1 cellular context compared by ENCODE assay signal in the genomic region with DNA sequence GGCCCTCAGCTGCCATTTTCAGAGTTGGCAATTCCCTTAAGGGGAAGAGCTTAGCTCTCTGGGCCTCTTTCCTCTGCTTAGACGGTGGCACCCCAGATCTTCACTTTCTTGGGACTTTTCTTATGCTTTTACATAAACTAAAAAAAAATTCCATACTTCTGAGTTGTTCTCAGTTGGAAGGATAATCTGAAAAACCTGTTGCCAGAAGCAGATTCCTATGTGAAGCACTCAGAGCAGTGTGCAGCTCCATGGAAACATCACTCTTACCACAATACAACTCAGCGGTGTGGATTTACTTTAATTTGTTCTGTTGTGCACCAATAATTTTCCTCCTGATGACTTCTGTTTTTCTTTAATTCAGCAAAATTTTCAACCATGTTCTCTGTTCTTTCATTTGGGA.
TF ChIP-seq lines count a peak whose summit lies in the region.

No MANE protein-coding gene starts in this region.

TF ChIP-seq in GM23338, 12 proteins besides CTCF, POLR2A, EP300 and RAD21:
- TF ChIP-seq, protein P1, sequence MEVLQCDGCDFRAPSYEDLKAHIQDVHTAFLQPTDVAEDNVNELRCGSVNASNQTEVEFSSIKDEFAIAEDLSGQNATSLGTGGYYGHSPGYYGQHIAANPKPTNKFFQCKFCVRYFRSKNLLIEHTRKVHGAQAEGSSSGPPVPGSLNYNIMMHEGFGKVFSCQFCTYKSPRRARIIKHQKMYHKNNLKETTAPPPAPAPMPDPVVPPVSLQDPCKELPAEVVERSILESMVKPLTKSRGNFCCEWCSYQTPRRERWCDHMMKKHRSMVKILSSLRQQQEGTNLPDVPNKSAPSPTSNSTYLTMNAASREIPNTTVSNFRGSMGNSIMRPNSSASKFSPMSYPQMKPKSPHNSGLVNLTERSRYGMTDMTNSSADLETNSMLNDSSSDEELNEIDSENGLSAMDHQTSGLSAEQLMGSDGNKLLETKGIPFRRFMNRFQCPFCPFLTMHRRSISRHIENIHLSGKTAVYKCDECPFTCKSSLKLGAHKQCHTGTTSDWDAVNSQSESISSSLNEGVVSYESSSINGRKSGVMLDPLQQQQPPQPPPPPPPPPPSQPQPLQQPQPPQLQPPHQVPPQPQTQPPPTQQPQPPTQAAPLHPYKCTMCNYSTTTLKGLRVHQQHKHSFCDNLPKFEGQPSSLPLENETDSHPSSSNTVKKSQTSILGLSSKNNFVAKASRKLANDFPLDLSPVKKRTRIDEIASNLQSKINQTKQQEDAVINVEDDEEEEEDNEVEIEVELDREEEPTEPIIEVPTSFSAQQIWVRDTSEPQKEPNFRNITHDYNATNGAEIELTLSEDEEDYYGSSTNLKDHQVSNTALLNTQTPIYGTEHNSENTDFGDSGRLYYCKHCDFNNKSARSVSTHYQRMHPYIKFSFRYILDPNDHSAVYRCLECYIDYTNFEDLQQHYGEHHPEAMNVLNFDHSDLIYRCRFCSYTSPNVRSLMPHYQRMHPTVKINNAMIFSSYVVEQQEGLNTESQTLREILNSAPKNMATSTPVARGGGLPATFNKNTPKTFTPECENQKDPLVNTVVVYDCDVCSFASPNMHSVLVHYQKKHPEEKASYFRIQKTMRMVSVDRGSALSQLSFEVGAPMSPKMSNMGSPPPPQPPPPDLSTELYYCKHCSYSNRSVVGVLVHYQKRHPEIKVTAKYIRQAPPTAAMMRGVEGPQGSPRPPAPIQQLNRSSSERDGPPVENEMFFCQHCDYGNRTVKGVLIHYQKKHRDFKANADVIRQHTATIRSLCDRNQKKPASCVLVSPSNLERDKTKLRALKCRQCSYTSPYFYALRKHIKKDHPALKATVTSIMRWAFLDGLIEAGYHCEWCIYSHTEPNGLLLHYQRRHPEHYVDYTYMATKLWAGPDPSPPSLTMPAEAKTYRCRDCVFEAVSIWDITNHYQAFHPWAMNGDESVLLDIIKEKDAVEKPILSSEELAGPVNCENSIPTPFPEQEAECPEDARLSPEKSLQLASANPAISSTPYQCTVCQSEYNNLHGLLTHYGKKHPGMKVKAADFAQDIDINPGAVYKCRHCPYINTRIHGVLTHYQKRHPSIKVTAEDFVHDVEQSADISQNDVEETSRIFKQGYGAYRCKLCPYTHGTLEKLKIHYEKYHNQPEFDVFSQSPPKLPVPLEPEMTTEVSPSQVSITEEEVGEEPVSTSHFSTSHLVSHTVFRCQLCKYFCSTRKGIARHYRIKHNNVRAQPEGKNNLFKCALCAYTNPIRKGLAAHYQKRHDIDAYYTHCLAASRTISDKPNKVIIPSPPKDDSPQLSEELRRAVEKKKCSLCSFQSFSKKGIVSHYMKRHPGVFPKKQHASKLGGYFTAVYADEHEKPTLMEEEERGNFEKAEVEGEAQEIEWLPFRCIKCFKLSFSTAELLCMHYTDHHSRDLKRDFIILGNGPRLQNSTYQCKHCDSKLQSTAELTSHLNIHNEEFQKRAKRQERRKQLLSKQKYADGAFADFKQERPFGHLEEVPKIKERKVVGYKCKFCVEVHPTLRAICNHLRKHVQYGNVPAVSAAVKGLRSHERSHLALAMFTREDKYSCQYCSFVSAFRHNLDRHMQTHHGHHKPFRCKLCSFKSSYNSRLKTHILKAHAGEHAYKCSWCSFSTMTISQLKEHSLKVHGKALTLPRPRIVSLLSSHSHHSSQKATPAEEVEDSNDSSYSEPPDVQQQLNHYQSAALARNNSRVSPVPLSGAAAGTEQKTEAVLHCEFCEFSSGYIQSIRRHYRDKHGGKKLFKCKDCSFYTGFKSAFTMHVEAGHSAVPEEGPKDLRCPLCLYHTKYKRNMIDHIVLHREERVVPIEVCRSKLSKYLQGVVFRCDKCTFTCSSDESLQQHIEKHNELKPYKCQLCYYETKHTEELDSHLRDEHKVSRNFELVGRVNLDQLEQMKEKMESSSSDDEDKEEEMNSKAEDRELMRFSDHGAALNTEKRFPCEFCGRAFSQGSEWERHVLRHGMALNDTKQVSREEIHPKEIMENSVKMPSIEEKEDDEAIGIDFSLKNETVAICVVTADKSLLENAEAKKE (CRISPR knock-in tag; IDR thresholded peaks at IDR 0.05): no peak
- TF ChIP-seq ZNF331 (CRISPR knock-in tag; IDR thresholded peaks at IDR 0.05; ENCODE audit: low read depth): no peak
